Comparison of ENCODE assay signal across 8 cellular contexts in genomic region chr15:100602822-100603393, GRCh38. TPM values are rescaled to one million over a fixed set of nuclear protein-coding genes. Genes with fewer than 3 reads are reported as not detected.
DNase-seq lines count a peak whose midpoint lies in the region; ATAC-seq and TF ChIP-seq lines count a peak whose summit lies in the region.

No MANE protein-coding gene starts in this region.

- H3K36me3 ChIP-seq in hepatocyte (replicated peaks; ENCODE audit: insufficient read depth, low read depth) (no peaks in the 10 kb centered on the region), smooth muscle cell (ENCODE audit: low read depth) (no peaks in the 10 kb centered on the region)

- H4K20me1 ChIP-seq in hepatocyte (ENCODE audit: insufficient read depth, poor library complexity, severe bottlenecking): no peaks in the 10 kb centered on the region
- peaks cover 18% of the 10 kb centered on the region for H4K20me1 ChIP-seq in smooth muscle cell (ENCODE audit: low read depth)

- peak overlapping the region; percentile 87 for H3K27ac ChIP-seq in hepatocyte
- peak overlapping the region; percentile 59 for H3K27ac ChIP-seq in smooth muscle cell (ENCODE audit: low read depth)

- TF ChIP-seq CTCF in hepatocyte (IDR thresholded peaks at IDR 0.05; ENCODE audit: poor library complexity) (no peak), smooth muscle cell (IDR thresholded peaks at IDR 0.05; ENCODE audit: borderline replicate concordance, insufficient read depth, poor library complexity, severe bottlenecking) (no peak)

- no peaks in the 10 kb centered on the region for H3K9me3 ChIP-seq in hepatocyte (ENCODE audit: low read depth)
- H3K9me3 ChIP-seq in smooth muscle cell (replicated peaks; ENCODE audit: low read depth): no peaks in the 10 kb centered on the region

- no peaks in the 10 kb centered on the region for H3K27me3 ChIP-seq in hepatocyte
- H3K27me3 ChIP-seq in smooth muscle cell (ENCODE audit: low read depth): no peaks in the 10 kb centered on the region

- no peaks in the 10 kb centered on the region for H3K9me2 ChIP-seq in hepatocyte (replicated peaks; ENCODE audit: insufficient read depth)

- no peaks in the 10 kb centered on the region for H3F3A ChIP-seq in smooth muscle cell (ENCODE audit: low read depth)

- peak overlapping the region; percentile 89 for H3K4me2 ChIP-seq in hepatocyte
- H3K4me2 ChIP-seq in smooth muscle cell: peak overlapping the region; percentile 94

- peak overlapping the region; percentile 80 for H2AFZ ChIP-seq in hepatocyte
- peak overlapping the region; percentile 95 for H2AFZ ChIP-seq in smooth muscle cell (ENCODE audit: low read depth)

- no peak overlapping the region for H3K27ac Mint-ChIP-seq in activated naive CD4-positive, alpha-beta T cell treated with anti-CD3 and anti-CD28 coated beads for 36 hours

- H3K27me3 Mint-ChIP-seq in activated T-cell treated with anti-CD3 and anti-CD28 coated beads, Interleukin-2, amount 50 U/mL, for 4 hours (ENCODE audit: low read depth): no peaks in the 10 kb centered on the region
- H3K27me3 Mint-ChIP-seq in activated naive CD4-positive, alpha-beta T cell treated with anti-CD3 and anti-CD28 coated beads for 36 hours (ENCODE audit: low read depth): no peaks in the 10 kb centered on the region

- H3K9me3 Mint-ChIP-seq in activated T-cell treated with anti-CD3 and anti-CD28 coated beads, Interleukin-2, amount 50 U/mL, for 4 hours: no peaks in the 10 kb centered on the region
- no peaks in the 10 kb centered on the region for H3K9me3 Mint-ChIP-seq in activated naive CD4-positive, alpha-beta T cell treated with anti-CD3 and anti-CD28 coated beads for 36 hours

- intact Hi-C loops in activated naive CD4-positive, alpha-beta T cell treated with anti-CD3 and anti-CD28 coated beads for 36 hours (cut with micrococcal nuclease): loop anchor here (1.0 to 5.0 kb wide), 7 partner anchors 12 to 689 kb away; partner anchors contain the start of gene CHSY1
- intact Hi-C loops in posterior cingulate gyrus (cut with DNase I): loop anchor here (1.0 to 2.0 kb wide), 2 partner anchors 253 to 648 kb away; no protein-coding TSS in a partner anchor

- no peak overlapping the region for H3K4me3 Mint-ChIP-seq in activated T-cell treated with anti-CD3 and anti-CD28 coated beads, Interleukin-2, amount 50 U/mL, for 4 hours
- H3K4me3 Mint-ChIP-seq in activated naive CD4-positive, alpha-beta T cell treated with anti-CD3 and anti-CD28 coated beads for 36 hours: no peak overlapping the region

- peaks cover 83% of the 10 kb centered on the region for H3K79me2 ChIP-seq in hepatocyte
- H3K79me2 ChIP-seq in smooth muscle cell (ENCODE audit: low read depth): peaks cover 83% of the 10 kb centered on the region

- CTCF ChIA-PET in activated naive CD4-positive, alpha-beta T cell treated with anti-CD3 and anti-CD28 coated beads for 36 hours (lab: Charles Lee): interaction anchor here (0.5 to 1.9 kb wide), 4 partner anchors 30 to 264 kb away, joined by 3 to 8 read pairs (median 4); no protein-coding TSS in a partner anchor

- peak; percentile 45 to 52 for ATAC-seq in activated T-cell treated with anti-CD3 and anti-CD28 coated beads, Interleukin-2, amount 50 U/mL, for 4 hours
- ATAC-seq in HG02610 (IDR thresholded peaks at IDR 0.05; ENCODE audit: unreplicated experiment): peak; percentile 47

- H3K4me1 ChIP-seq in hepatocyte (ENCODE audit: insufficient read depth): peaks cover 7% of the 10 kb centered on the region
- H3K4me1 ChIP-seq in smooth muscle cell (ENCODE audit: low read depth): peaks cover 14% of the 10 kb centered on the region

- H3K4me1 Mint-ChIP-seq in activated T-cell treated with anti-CD3 and anti-CD28 coated beads, Interleukin-2, amount 50 U/mL, for 4 hours (ENCODE audit: low read depth): peaks cover 56% of the 10 kb centered on the region
- peaks cover 55% of the 10 kb centered on the region for H3K4me1 Mint-ChIP-seq in activated naive CD4-positive, alpha-beta T cell treated with anti-CD3 and anti-CD28 coated beads for 36 hours (ENCODE audit: low read depth)

- peak overlapping the region; percentile 87 for H3K9ac ChIP-seq in smooth muscle cell (ENCODE audit: low read depth)

- peak; percentile 6 for DNase-seq in activated T-cell treated with anti-CD3 and anti-CD28 coated beads, Interleukin-2, amount 50 U/mL, for 4 hours
- DNase-seq in activated T-cell treated with anti-CD3 and anti-CD28 coated beads for 4 hours (no peak), NCI-H226 (peak; percentile 44), hepatocyte (ENCODE audit: low spot score) (peak; percentile 32), smooth muscle cell (lab: John Stamatoyannopoulos, UW; ENCODE audit: unreplicated experiment) (no peak), posterior cingulate gyrus (no peak)
- DNase-seq in activated naive CD4-positive, alpha-beta T cell treated with anti-CD3 and anti-CD28 coated beads for 36 hours: peak; percentile 76

- H3K36me3 Mint-ChIP-seq in activated T-cell treated with anti-CD3 and anti-CD28 coated beads, Interleukin-2, amount 50 U/mL, for 4 hours (ENCODE audit: insufficient read depth): peaks cover 20% of the 10 kb centered on the region
- H3K36me3 Mint-ChIP-seq in activated naive CD4-positive, alpha-beta T cell treated with anti-CD3 and anti-CD28 coated beads for 36 hours (ENCODE audit: low read depth): peaks cover 23% of the 10 kb centered on the region

- H3K4me3 ChIP-seq in hepatocyte (peak overlapping the region; percentile 43), smooth muscle cell (peak overlapping the region; percentile 99)

- 2% methylated on average over 14 of the region's 16 CpGs for WGBS in hepatocyte (ENCODE audit: low lambda C conversion rate, missing lambda C conversion rate)
- WGBS in smooth muscle cell (ENCODE audit: low lambda C conversion rate): under 1% methylated on average over 16 of the region's 16 CpGs

RNA-seq across cellular contexts. Expression of gene ASB7, which starts 0.5 kb away (rescaled TPM):
- 10 to 100 TPM; 12.1 to 16.0 (median 15.5) TPM for total RNA-seq in activated T-cell treated with anti-CD3 and anti-CD28 coated beads, Interleukin-2, amount 50 U/mL, for 4 hours
- total RNA-seq in activated naive CD4-positive, alpha-beta T cell treated with anti-CD3 and anti-CD28 coated beads for 36 hours: 10 to 100 TPM; 15.6 to 16.8 TPM
- total RNA-seq in hepatocyte (13.7 and 17.5 TPM in 2 replicates), smooth muscle cell (9.5 and 12.6 TPM in 2 replicates)
- polyA plus RNA-seq in hepatocyte (8.5 and 10.3 TPM in 2 replicates), smooth muscle cell (6.2 and 9.7 TPM in 2 replicates)

RNA-seq across cellular contexts. Expression of gene LINS1, which starts 0.9 kb away (rescaled TPM):
- total RNA-seq in activated T-cell treated with anti-CD3 and anti-CD28 coated beads, Interleukin-2, amount 50 U/mL, for 4 hours: 10 to 100 TPM; 47.9 to 56.7 (median 51.9) TPM
- total RNA-seq in activated naive CD4-positive, alpha-beta T cell treated with anti-CD3 and anti-CD28 coated beads for 36 hours: 10 to 100 TPM; 36.8 to 37.1 TPM
- total RNA-seq in hepatocyte (26.3 and 38.0 TPM in 2 replicates), smooth muscle cell (9.2 and 9.7 TPM in 2 replicates)
- polyA plus RNA-seq in hepatocyte (3.2 and 8.1 TPM in 2 replicates), smooth muscle cell (6.0 and 8.5 TPM in 2 replicates)

Comparison
In these comparisons a context has a peak if more than half of its experiments do, and no peak if none do; other contexts are left out.
1. DNase-seq: peak in activated T-cell treated with anti-CD3 and anti-CD28 coated beads, Interleukin-2, amount 50 U/mL, for 4 hours (single experiment), NCI-H226 (single experiment), activated naive CD4-positive, alpha-beta T cell treated with anti-CD3 and anti-CD28 coated beads for 36 hours (single experiment) and hepatocyte (single experiment); none in activated T-cell treated with anti-CD3 and anti-CD28 coated beads for 4 hours (single experiment), smooth muscle cell (single experiment) and posterior cingulate gyrus (0 of 10).